9 cellular contexts compared by ENCODE assay signal in genomic region chr4:6271701-6272465, GRCh38. TPM values are rescaled to one million over a fixed set of nuclear protein-coding genes. Genes with fewer than 3 reads are reported as not detected.
A peak's percentile ranks its signal among the peaks of the same experiment; 100 is the strongest.
DNase-seq lines count a peak whose midpoint lies in the region; TF ChIP-seq lines count a peak whose summit lies in the region.
"Had no signal": no experiment of that assay in that cellular context is flagged by ENCODE, and none has a peak within 500 bp of the region (broad histone marks: within the 10 kb centered on the region; RNA-seq: fewer than 3 reads in every experiment).

No MANE protein-coding gene starts in this region.

- in situ Hi-C loops in transverse colon (cut with MboI; ENCODE audit: low pct_ligation_motif_present in 1 of 4, low pct_unique_long_range_greater_than_20kb in 1 of 4, low sequenced_read_pairs in 3 of 4), result loop anchor here in 1 of 4 donors (25.0 kb wide), 1 partner anchor 290 kb away; no protein-coding TSS in a partner anchor

- no peaks in the 10 kb centered on the region for H3K36me3 Mint-ChIP-seq in T-helper 1 cell treated with Interleukin-12 subunit alpha and Interleukin-12 subunit beta and Interleukin-4 antibody, amounts not matched to agents 30 μg/mL and 1 μg/mL, for 36 hours (ENCODE audit: low read depth)

- H3K27ac Mint-ChIP-seq in T-helper 1 cell treated with Interleukin-12 subunit alpha and Interleukin-12 subunit beta and Interleukin-4 antibody, amounts not matched to agents 30 μg/mL and 1 μg/mL, for 36 hours, result no peak overlapping the region

- 23 to 37% methylated on average over 4 to 15 of the region's 15 CpGs for WGBS in transverse colon (ENCODE audit: low coverage in 1 of 2), 2 donors

- no peak for TF ChIP-seq CTCF in transverse colon (IDR thresholded peaks at IDR 0.05)

- H3K27ac ChIP-seq in cingulate gyrus (ENCODE audit: low read depth, low read length) (peak overlapping the region; percentile 67), mucosa of rectum (ENCODE audit: low read depth in 2 of 2, low read length in 2 of 2) (peak overlapping the region; percentile 17 to 43), transverse colon (peak overlapping the region; percentile 81 to 94 (median 92)), SJCRH30 (no peak overlapping the region)

- peaks cover 61% of the 10 kb centered on the region for H3K27me3 Mint-ChIP-seq in T-helper 1 cell treated with Interleukin-12 subunit alpha and Interleukin-12 subunit beta and Interleukin-4 antibody, amounts not matched to agents 30 μg/mL and 1 μg/mL, for 36 hours (ENCODE audit: low read depth)

- H3K4me1 ChIP-seq in mucosa of rectum (ENCODE audit: control insufficient read depth in 2 of 2, insufficient read depth in 2 of 2, low read length in 2 of 2) (peaks cover 23 to 24% of the 10 kb centered on the region in 2 donors), transverse colon (peaks cover 40 to 62% (median 50%) of the 10 kb centered on the region in 4 donors), SJCRH30 (peaks cover 16% of the 10 kb centered on the region)

- H3K9me3 ChIP-seq in mucosa of rectum (ENCODE audit: control insufficient read depth in 2 of 2, low read length in 2 of 2) (no peaks in the 10 kb centered on the region), transverse colon (no peaks in the 10 kb centered on the region), SJCRH30 (replicated peaks) (no peaks in the 10 kb centered on the region)

- no peaks in the 10 kb centered on the region for H3K9me3 Mint-ChIP-seq in T-helper 1 cell treated with Interleukin-12 subunit alpha and Interleukin-12 subunit beta and Interleukin-4 antibody, amounts not matched to agents 30 μg/mL and 1 μg/mL, for 36 hours

- TF ChIP-seq EP300 in transverse colon (IDR thresholded peaks at IDR 0.05; ENCODE audit: low read depth), result no peak

- peaks cover 0 to 1% of the 10 kb centered on the region in 2 donors for H3K27me3 ChIP-seq in mucosa of rectum (ENCODE audit: control insufficient read depth in 2 of 2, insufficient read depth in 2 of 2, low read length in 2 of 2)
- no peaks in the 10 kb centered on the region for H3K27me3 ChIP-seq in transverse colon
- H3K27me3 ChIP-seq in SJCRH30, result no peaks in the 10 kb centered on the region

- no peak for TF ChIP-seq POLR2A in transverse colon (IDR thresholded peaks at IDR 0.05)

- peak overlapping the region; percentile 10 to 24 for H3K9ac ChIP-seq in mucosa of rectum (ENCODE audit: low read depth in 1 of 2, low read length in 2 of 2)

- H3K36me3 ChIP-seq in mucosa of rectum (ENCODE audit: control insufficient read depth in 2 of 2, insufficient read depth in 2 of 2, low read length in 2 of 2) (no peaks in the 10 kb centered on the region), transverse colon (no peaks in the 10 kb centered on the region), SJCRH30 (no peaks in the 10 kb centered on the region)

- H3K4me3 Mint-ChIP-seq in T-helper 1 cell treated with Interleukin-12 subunit alpha and Interleukin-12 subunit beta and Interleukin-4 antibody, amounts not matched to agents 30 μg/mL and 1 μg/mL, for 36 hours, result peak overlapping the region; percentile 21

- intact Hi-C loops in transverse colon (cut with DNase I; ENCODE audit: low total_unique reads), result no loop called here

- H3K4me3 ChIP-seq in mucosa of rectum (ENCODE audit: low read length in 2 of 2) (peak overlapping the region in 1 of 2 donors; percentile 7), transverse colon (peak overlapping the region in 1 of 4 donors; percentile 78), SJCRH30 (no peak overlapping the region)

- DNase-seq in T-helper 1 cell, result no peak
- peak; percentile 35 for DNase-seq in transverse colon
- no peak for DNase-seq in NCI-H524 (lab: John Stamatoyannopoulos, UW)
- no peak for DNase-seq in medulla oblongata (ENCODE audit: extremely low spot score)
- no peak for DNase-seq in SJCRH30
- DNase-seq: NCI-H187 treated with DMSO at 0.1 percent for 48 hours had no signal

- peaks cover 15% of the 10 kb centered on the region for H3K4me1 Mint-ChIP-seq in T-helper 1 cell treated with Interleukin-12 subunit alpha and Interleukin-12 subunit beta and Interleukin-4 antibody, amounts not matched to agents 30 μg/mL and 1 μg/mL, for 36 hours (ENCODE audit: low read depth)

RNA-seq across cellular contexts. Expression of gene WFS1, which starts 2.2 kb away (rescaled TPM):
- total RNA-seq in transverse colon, result 10 to 100 TPM; 11.5 to 23.5 (median 20.8) TPM
- 14.6 and 15.6 TPM in 2 replicates for total RNA-seq in SJCRH30 (2014; rRNA removed; shearing (Covaris generic))
